In the genomic region with DNA sequence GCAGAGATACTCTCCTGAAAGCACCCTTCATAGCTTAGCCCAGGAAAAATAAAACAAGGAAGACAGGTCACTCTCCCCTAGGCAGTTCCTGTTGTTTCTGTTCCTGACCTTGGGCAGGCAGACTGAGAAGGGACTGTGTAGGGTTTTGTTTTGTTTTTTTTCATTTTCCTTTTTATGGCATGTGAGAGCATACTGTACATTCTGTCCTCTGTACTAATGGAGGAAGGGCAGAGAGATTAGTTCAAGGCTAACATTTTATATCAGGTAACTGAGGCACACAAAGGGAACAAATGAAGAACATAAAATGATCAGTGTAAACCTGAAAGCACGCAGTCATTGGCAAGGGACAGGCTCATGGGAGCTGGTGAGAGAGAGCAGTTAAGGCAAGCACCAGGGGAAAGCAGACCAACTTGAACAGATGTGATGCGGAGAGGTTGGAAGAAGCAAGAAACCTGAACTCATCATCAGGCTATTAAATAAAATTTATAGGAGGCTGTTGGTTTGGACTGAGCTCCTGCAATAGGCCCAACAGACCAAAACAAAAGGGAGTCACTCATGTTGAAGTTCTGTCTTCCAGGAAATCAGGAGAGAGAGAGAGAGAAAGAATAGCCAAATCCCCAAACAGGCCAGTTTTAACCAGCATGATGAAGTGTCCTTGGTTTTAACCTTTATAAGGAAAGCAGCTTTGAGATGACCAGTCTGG, we compare ENCODE assay signal across 13 cellular contexts. TPM values are rescaled to one million over a fixed set of nuclear protein-coding genes. Genes with fewer than 3 reads are reported as not detected.
A peak's percentile ranks its signal among the peaks of the same experiment; 100 is the strongest.
DNase-seq lines count a peak whose midpoint lies in the region; ATAC-seq, FAIRE-seq and TF ChIP-seq lines count a peak whose summit lies in the region.
"Had no signal": no experiment of that assay in that cellular context is flagged by ENCODE, and none has a peak within 500 bp of the region (broad histone marks: within the 10 kb centered on the region; RNA-seq: fewer than 3 reads in every experiment).

No MANE protein-coding gene starts in this region.

- POLR2A ChIA-PET in HepG2 (lab: Yijun Ruan, JAX) = interaction anchor here (1.2 to 2.0 kb wide), 3 partner anchors 9 to 34 kb away, joined by 3 to 9 read pairs (median 7); a partner anchor contains a TSS

- WGBS in HepG2 (ENCODE audit: low lambda C conversion rate) = 86% methylated on average over 2 of the region's 2 CpGs

- H4K20me1 ChIP-seq in HepG2 (ENCODE audit: insufficient read depth, low read length) = no peaks in the 10 kb centered on the region

- peak overlapping the region; percentile 64 for H3K27ac ChIP-seq in HepG2 (ENCODE audit: extremely low read length, insufficient read depth, low read length)

- intact Hi-C loops in HepG2 (cut with micrococcal nuclease; ENCODE audit: unreplicated experiment) (no loop called here), sciatic nerve (cut with DNase I) (no loop called here), natural killer cell (cut with micrococcal nuclease) (no loop called here)

- in situ Hi-C loops in HepG2 (cut with HindIII; ENCODE audit: extremely low pct_ligation_motif_present, low pct_unique_long_range_greater_than_20kb) = no loop called here

- DNase-seq in DMS 273 (lab: John Stamatoyannopoulos, UW; ENCODE audit: unreplicated experiment) (peak; percentile 82), chondrocyte (ENCODE audit: low spot score) (no peak), HepG2 (ENCODE audit: low spot score) (peak; percentile 68), sciatic nerve (ENCODE audit: low spot score) (no peak), cortex of kidney (lab: John Stamatoyannopoulos, UW) (no peak), natural killer cell (no peak)
- no peak for DNase-seq in stimulated activated CD4-positive, alpha-beta T cell treated with anti-CD3 and anti-CD28 coated beads, Interleukin-1b, Interleukin-23, amount 100 ng/mL, for 48 hours
- DNase-seq: activated CD8-positive, alpha-beta memory T cell treated with anti-CD3 and anti-CD28 coated beads, Interleukin-2, amount 50 U/mL, for 4 hours; DMS79 treated with DMSO at 0.1 percent for 48 hours; effector memory CD8-positive, alpha-beta T cell; head of caudate nucleus had no signal

- H3K4me3 ChIP-seq in HepG2 (replicated peaks in 1 of 3; ENCODE audit: insufficient read depth in 1 of 3, low read depth in 2 of 3, low read length in 3 of 3) = no peak overlapping the region
- H3K4me3 ChIP-seq: lung had no signal

- TF ChIP-seq RAD21 in HepG2 (CRISPR knock-in tag; IDR thresholded peaks at IDR 0.05) = no peak

- peak overlapping the region; percentile 46 for H2AFZ ChIP-seq in HepG2 (ENCODE audit: low read length)

- no peaks in the 10 kb centered on the region for H3K36me3 ChIP-seq in HepG2 (replicated peaks in 1 of 2; ENCODE audit: control insufficient read depth in 1 of 2, insufficient read depth in 2 of 2, low read length in 2 of 2)

- no peaks in the 10 kb centered on the region for H3K9me3 ChIP-seq in HepG2 (ENCODE audit: low read length)

- CTCF ChIA-PET in HepG2 (lab: Yijun Ruan, JAX; ENCODE audit: low intra/inter-chr PET ratio, low total read pairs) = no interaction called here

- no TSS peak for BruUV-seq in HepG2 (replicated peaks; lab: Mats Ljungman, UMichigan)

- peaks cover 98% of the 10 kb centered on the region for H3K4me1 ChIP-seq in HepG2 (ENCODE audit: insufficient read depth, low read length)

- FAIRE-seq in HepG2 (lab: Jason Lieb, UNC) = peak; percentile 59

- H3K9ac ChIP-seq in HepG2 (ENCODE audit: insufficient read depth, low read depth, low read length) = peak overlapping the region; percentile 31; the same call in 1 of the 2 replicates

- H3K27ac Mint-ChIP-seq in chondrocyte (ENCODE audit: unreplicated experiment) (peak overlapping the region; percentile 61), natural killer cell (no peak overlapping the region)
- H3K27ac Mint-ChIP-seq: effector memory CD8-positive, alpha-beta T cell had no signal

- H3K36me3 Mint-ChIP-seq in chondrocyte (ENCODE audit: low read depth) (no peaks in the 10 kb centered on the region), natural killer cell (no peaks in the 10 kb centered on the region)

- H3K4me3 Mint-ChIP-seq in chondrocyte (ENCODE audit: unreplicated experiment) = no peak overlapping the region
- H3K4me3 Mint-ChIP-seq in natural killer cell = no peak overlapping the region
- H3K4me3 Mint-ChIP-seq: effector memory CD8-positive, alpha-beta T cell had no signal

- H3K4me2 ChIP-seq in HepG2 (ENCODE audit: low read depth, low read length) = peak overlapping the region; percentile 38

- H3K4me1 Mint-ChIP-seq in chondrocyte (ENCODE audit: low read depth) (peaks cover 60% of the 10 kb centered on the region), natural killer cell (peaks cover 4 to 15% of the 10 kb centered on the region in 2 donors)

- TF ChIP-seq POLR2A in HepG2 (IDR thresholded peaks at IDR 0.05; ENCODE audit: insufficient read depth in 1 of 2, low read depth in 2 of 2, low read length in 2 of 2) = no peak

- no peaks in the 10 kb centered on the region for H3K9me3 Mint-ChIP-seq in chondrocyte (ENCODE audit: low read depth)
- no peaks in the 10 kb centered on the region for H3K9me3 Mint-ChIP-seq in natural killer cell
- H3K9me3 Mint-ChIP-seq: effector memory CD8-positive, alpha-beta T cell had no signal

- no peaks in the 10 kb centered on the region for H3K27me3 Mint-ChIP-seq in chondrocyte (ENCODE audit: low read depth)
- peaks cover 2 to 4% of the 10 kb centered on the region in 2 donors for H3K27me3 Mint-ChIP-seq in natural killer cell (ENCODE audit: low read depth in 2 of 2)
- H3K27me3 Mint-ChIP-seq: effector memory CD8-positive, alpha-beta T cell had no signal

- H3K27me3 ChIP-seq in HepG2 (ENCODE audit: control insufficient read depth in 1 of 2, insufficient read depth in 2 of 2, low read length in 2 of 2) = no peaks in the 10 kb centered on the region

- no peak for TF ChIP-seq CTCF in chondrocyte (IDR thresholded peaks at IDR 0.05)
- no peak for TF ChIP-seq CTCF in HepG2 (CRISPR knock-in tag; IDR thresholded peaks at IDR 0.05)
- no peak for TF ChIP-seq CTCF in natural killer cell (IDR thresholded peaks at IDR 0.05)

- no peak; a peak in 1 of 4 replicates for TF ChIP-seq EP300 in HepG2 (IDR thresholded peaks at IDR 0.05; ENCODE audit: low read depth in 2 of 2, low read length in 2 of 2)
- TF ChIP-seq EP300 in HepG2 (CRISPR knock-in tag; IDR thresholded peaks at IDR 0.05; ENCODE audit: borderline replicate concordance) = no peak

- ATAC-seq in HepG2 = peak; percentile 23; the same call in 2 of the 3 replicates
- ATAC-seq in sciatic nerve = peak; percentile 35
- ATAC-seq in natural killer cell = no peak
- ATAC-seq in HG03045 (IDR thresholded peaks at IDR 0.05; ENCODE audit: unreplicated experiment) = no peak
- ATAC-seq: effector memory CD8-positive, alpha-beta T cell had no signal

- H3K79me2 ChIP-seq in HepG2 (ENCODE audit: insufficient read depth, low read length) = no peaks in the 10 kb centered on the region

TF ChIP-seq in HepG2, 621 proteins besides CTCF, POLR2A, EP300 and RAD21 (continues in another document):
- TF ChIP-seq, protein P1, sequence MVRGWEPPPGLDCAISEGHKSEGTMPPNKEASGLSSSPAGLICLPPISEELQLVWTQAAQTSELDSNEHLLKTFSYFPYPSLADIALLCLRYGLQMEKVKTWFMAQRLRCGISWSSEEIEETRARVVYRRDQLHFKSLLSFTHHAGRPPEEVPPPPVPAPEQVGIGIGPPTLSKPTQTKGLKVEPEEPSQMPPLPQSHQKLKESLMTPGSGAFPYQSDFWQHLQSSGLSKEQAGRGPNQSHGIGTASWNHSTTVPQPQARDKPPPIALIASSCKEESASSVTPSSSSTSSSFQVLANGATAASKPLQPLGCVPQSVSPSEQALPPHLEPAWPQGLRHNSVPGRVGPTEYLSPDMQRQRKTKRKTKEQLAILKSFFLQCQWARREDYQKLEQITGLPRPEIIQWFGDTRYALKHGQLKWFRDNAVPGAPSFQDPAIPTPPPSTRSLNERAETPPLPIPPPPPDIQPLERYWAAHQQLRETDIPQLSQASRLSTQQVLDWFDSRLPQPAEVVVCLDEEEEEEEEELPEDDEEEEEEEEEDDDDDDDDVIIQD (CRISPR knock-in tag; IDR thresholded peaks at IDR 0.05; ENCODE audit: low read depth) = peak; percentile 48; the same call in 1 of the 2 replicates

RNA-seq across cellular contexts. Expression of a gene that starts 34.2 kb away (rescaled TPM):
- total RNA-seq in chondrocyte (73.7 to 100 TPM (median 80.3 TPM) in 3 replicates), HepG2 (2016; rRNA removed; fragmentation: Illumina TruSeq; extraction: Trizol) (56.2 and 92.8 TPM in 2 replicates), sciatic nerve (124 TPM), natural killer cell (100 to 1,000 TPM; 199 to 241 (median 222) TPM)
- 16.2 and 22.3 TPM in 2 replicates for total RNA-seq in HepG2 (2016; cell fraction: cytosol; rRNA removed; fragmentation: Illumina TruSeq; extraction: Trizol; ENCODE audit: low read depth)
- 63.2 and 84.9 TPM in 2 replicates for total RNA-seq in HepG2 (2016; cell fraction: insoluble cytoplasmic fraction; rRNA removed; fragmentation: Illumina TruSeq; extraction: Trizol)
- total RNA-seq in HepG2 (2016; cell fraction: membrane; rRNA removed; fragmentation: Illumina TruSeq; extraction: Trizol) = 12.3 and 13.7 TPM in 2 replicates
- total RNA-seq in HepG2 (2016; cell fraction: nucleus; rRNA removed; fragmentation: Illumina TruSeq; extraction: Trizol) = 30.6 and 42.1 TPM in 2 replicates
- polyA plus RNA-seq in HepG2 (2011; rRNA removed) = 22.4 and 22.8 TPM in 2 replicates
- 7.6 and 12.9 TPM in 2 replicates for polyA plus RNA-seq in HepG2 (2011; cell fraction: cytosol; rRNA removed)
- polyA plus RNA-seq in HepG2 (2011; cell fraction: nucleus; rRNA removed) = 8.4 and 13.8 TPM in 2 replicates
- polyA plus RNA-seq in HepG2 (2012) = 50.1 and 77.6 TPM in 2 replicates
- 2.7 and 4.0 TPM in 2 replicates for polyA plus RNA-seq in HepG2 (2016; cell fraction: cytosol; fragmentation: Illumina TruSeq; extraction: Trizol; ENCODE audit: low read depth)
- polyA plus RNA-seq in HepG2 (2016; cell fraction: insoluble cytoplasmic fraction; fragmentation: Illumina TruSeq; extraction: Trizol; ENCODE audit: low read depth) = 112 and 113 TPM in 2 replicates
- 9.3 and 9.7 TPM in 2 replicates for polyA plus RNA-seq in HepG2 (2016; cell fraction: membrane; fragmentation: Illumina TruSeq; extraction: Trizol; ENCODE audit: low read depth)
- 58.0 and 60.5 TPM in 2 replicates for polyA plus RNA-seq in HepG2 (2016; cell fraction: nucleus; fragmentation: Illumina TruSeq; extraction: Trizol; ENCODE audit: insufficient read depth, low read depth)
- 3.8 and 12.7 TPM in 2 replicates for polyA minus RNA-seq in HepG2 (2011; rRNA and poly(A)+ RNA removed; ENCODE audit: low replicate concordance)
- 19.9 and 36.2 TPM in 2 replicates for polyA minus RNA-seq in HepG2 (2011; cell fraction: cytosol; rRNA and poly(A)+ RNA removed)
- polyA minus RNA-seq in HepG2 (2011; cell fraction: nucleus; rRNA and poly(A)+ RNA removed) = 50.6 and 51.0 TPM in 2 replicates

Comparison
In these comparisons a context has a peak if more than half of its experiments do, and no peak if none do; other contexts are left out.
1. DNase-seq: peak in DMS 273 (single experiment) and HepG2 (single experiment); none in chondrocyte (single experiment), sciatic nerve (single experiment), cortex of kidney (single experiment), natural killer cell (single experiment) and stimulated activated CD4-positive, alpha-beta T cell treated with anti-CD3 and anti-CD28 coated beads, Interleukin-1b, Interleukin-23, amount 100 ng/mL, for 48 hours (single experiment).
2. ATAC-seq: peak in HepG2 (single experiment) and sciatic nerve (single experiment); none in natural killer cell (0 of 3) and HG03045 (single experiment).